ENCODE assay signal across 20 cellular contexts in the genomic region with DNA sequence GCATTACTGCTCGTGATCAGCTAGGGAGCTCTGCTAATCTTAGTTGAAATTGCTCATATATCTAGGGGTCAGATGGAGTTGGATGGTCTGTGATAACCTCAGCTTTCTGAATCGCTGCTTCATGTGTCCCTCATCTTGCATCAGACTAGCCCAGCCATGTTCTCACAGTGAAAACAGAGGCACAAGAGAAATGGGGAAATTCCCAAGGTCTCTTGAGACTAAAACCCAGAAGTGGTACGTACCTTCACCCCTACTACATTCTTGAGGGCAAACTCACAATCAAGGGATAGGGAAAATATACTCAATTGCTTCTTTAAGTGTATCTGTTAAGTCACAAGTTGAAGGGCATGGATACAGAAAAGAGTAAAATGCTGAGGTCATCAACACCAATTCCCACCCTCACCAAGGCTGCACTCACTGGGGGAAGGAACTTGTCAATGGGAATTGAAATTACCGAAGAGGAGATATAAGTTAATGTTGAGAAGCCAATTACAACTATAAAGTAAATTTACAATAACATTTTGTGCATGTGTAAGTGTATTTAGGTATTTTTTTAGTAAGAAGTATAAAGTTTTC.
"Had no signal": no experiment of that assay in that cellular context is flagged by ENCODE, and none has a peak within 500 bp of the region (broad histone marks: within the 10 kb centered on the region; RNA-seq: fewer than 3 reads in every experiment).

No MANE protein-coding gene starts in this region.

- DNase-seq: activated CD4-positive, alpha-beta T cell treated with anti-CD3 and anti-CD28 coated beads, Interleukin-2, amount 50 U/mL, for 1 hour; activated naive CD4-positive, alpha-beta T cell; anterior cingulate cortex; cerebellar nuclear complex; dermis blood vessel endothelial cell; effector memory CD8-positive, alpha-beta T cell; glutamatergic neuron; hypothalamus; kidney; mesendoderm; nucleus accumbens; T-cell; T-helper 9 cell had no signal

- H3K9me3 ChIP-seq: breast epithelium, right atrium auricular region, suprapubic skin had no signal

- H3K27me3 ChIP-seq: breast epithelium, right atrium auricular region, suprapubic skin had no signal

- H3K4me3 ChIP-seq: breast epithelium, right atrium auricular region, smooth muscle cell, suprapubic skin had no signal

- H3K27ac ChIP-seq: breast epithelium, epithelial cell of prostate, right atrium auricular region, suprapubic skin had no signal

- H3K4me2 ChIP-seq: smooth muscle cell had no signal

- ATAC-seq: activated CD4-positive, CD25-positive, alpha-beta regulatory T cell treated with anti-CD3 and anti-CD28 coated beads, Interleukin-2, amount 50 U/mL, for 24 hours; effector memory CD8-positive, alpha-beta T cell; natural killer cell treated with Interleukin-12 subunit alpha and Interleukin-12 subunit beta and Interleukin-15 and Interleukin-18, amount 100 ng/mL, for 72 hours; T-cell had no signal

- H3K36me3 ChIP-seq: breast epithelium, right atrium auricular region, suprapubic skin had no signal

- H3K4me1 ChIP-seq: breast epithelium, right atrium auricular region, suprapubic skin had no signal
